ENCODE assay signal across 1 cellular context in genomic region chr3:71779674-71780377, GRCh38.
TF ChIP-seq lines count a peak whose summit lies in the region.

No MANE protein-coding gene starts in this region.

TF ChIP-seq in GM23338, 12 proteins besides CTCF, POLR2A, EP300 and RAD21 (continued from another document):
- no peak for TF ChIP-seq ZNF462 (CRISPR knock-in tag; IDR thresholded peaks at IDR 0.05)
- no peak for TF ChIP-seq EZH2phosphoT487 (IDR thresholded peaks at IDR 0.05; ENCODE audit: unreplicated experiment)
